In the genomic region with DNA sequence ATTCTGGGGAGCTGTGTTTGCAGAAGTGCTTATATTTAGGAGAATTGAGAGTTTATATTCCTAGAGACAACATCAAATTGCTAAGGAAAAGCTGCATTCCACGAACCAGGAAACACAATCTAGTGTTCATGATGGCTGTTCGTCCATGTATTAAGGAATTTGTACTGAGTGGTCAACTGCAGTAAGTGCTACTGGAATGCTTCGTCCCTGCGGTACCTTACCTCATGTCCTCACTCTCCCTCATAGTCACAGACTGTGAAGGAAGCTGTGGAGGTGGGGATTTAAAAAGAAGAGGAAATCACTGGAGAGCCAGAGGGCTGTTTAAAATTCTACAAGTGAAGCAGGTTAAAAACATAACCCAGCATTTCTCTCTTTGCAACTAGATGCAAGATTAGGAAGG, we compare ENCODE assay signal across 16 cellular contexts.
DNase-seq lines count a peak whose midpoint lies in the region; ATAC-seq, FAIRE-seq and TF ChIP-seq lines count a peak whose summit lies in the region.
"Had no signal": no experiment of that assay in that cellular context is flagged by ENCODE, and none has a peak within 500 bp of the region (broad histone marks: within the 10 kb centered on the region; RNA-seq: fewer than 3 reads in every experiment).

No MANE protein-coding gene starts in this region.

- H3K9me2 ChIP-seq in GM23338 (ENCODE audit: insufficient read depth): no peaks in the 10 kb centered on the region

- H3K27ac ChIP-seq in GM23338 (ENCODE audit: low read depth) (no peak overlapping the region), astrocyte (ENCODE audit: low read depth, low read length) (no peak overlapping the region)
- H3K27ac ChIP-seq: BLaER1 treated with 17β-estradiol and CSF1 and Interleukin-3, amounts not matched to agents 10 nM and 100 nM had no signal

- TF ChIP-seq CTCF in GM23338 (conservative IDR thresholded peaks at IDR 0.05; ENCODE audit: low read depth in 2 of 2): no peak
- TF ChIP-seq CTCF in astrocyte (IDR thresholded peaks at IDR 0.05; ENCODE audit: insufficient read depth, low read depth, low read length): no peak
- no peak for TF ChIP-seq CTCF in nephron progenitor cell (IDR thresholded peaks at IDR 0.05)

- H3K4me1 Mint-ChIP-seq in GM23338: peaks cover 10% of the 10 kb centered on the region; the same call in 2 of the 3 replicates
- peaks cover 9% of the 10 kb centered on the region for H3K4me1 Mint-ChIP-seq in astrocyte (ENCODE audit: low read depth, unreplicated experiment)
- H3K4me1 Mint-ChIP-seq in nephron progenitor cell: peaks cover 56% of the 10 kb centered on the region
- H3K4me1 Mint-ChIP-seq: CD4-positive, CD25-positive, alpha-beta regulatory T cell had no signal

- no peak overlapping the region for H3K9ac ChIP-seq in astrocyte (ENCODE audit: low read length)
- H3K9ac ChIP-seq: BLaER1 treated with 17β-estradiol and CSF1 and Interleukin-3, amounts not matched to agents 10 nM and 100 nM had no signal

- H4K20me1 ChIP-seq in GM23338 (replicated peaks; ENCODE audit: insufficient read depth) (no peaks in the 10 kb centered on the region), astrocyte (ENCODE audit: insufficient read depth, low read length) (no peaks in the 10 kb centered on the region)
- H4K20me1 ChIP-seq: BLaER1 treated with 17β-estradiol and CSF1 and Interleukin-3, amounts not matched to agents 10 nM and 100 nM had no signal

- no peaks in the 10 kb centered on the region for H3K27me3 ChIP-seq in GM23338 (ENCODE audit: insufficient read depth)
- no peaks in the 10 kb centered on the region for H3K27me3 ChIP-seq in astrocyte (ENCODE audit: insufficient read depth, low read length)
- H3K27me3 ChIP-seq: BLaER1 treated with 17β-estradiol and CSF1 and Interleukin-3, amounts not matched to agents 10 nM and 100 nM had no signal

- no peaks in the 10 kb centered on the region for H3K9me3 ChIP-seq in astrocyte (ENCODE audit: insufficient read depth, low read depth, low read length)
- H3K9me3 ChIP-seq: BLaER1 treated with 17β-estradiol and CSF1 and Interleukin-3, amounts not matched to agents 10 nM and 100 nM had no signal

- H3K27ac Mint-ChIP-seq in GM23338: peak overlapping the region; percentile 82; the same call in 1 of the 2 replicates
- H3K27ac Mint-ChIP-seq in astrocyte (ENCODE audit: unreplicated experiment): no peak overlapping the region
- H3K27ac Mint-ChIP-seq in nephron progenitor cell: peak overlapping the region; percentile 94
- H3K27ac Mint-ChIP-seq: CD4-positive, CD25-positive, alpha-beta regulatory T cell had no signal

- peaks cover 1% of the 10 kb centered on the region for H3K27me3 Mint-ChIP-seq in GM23338 (ENCODE audit: insufficient read depth, low read depth, poor library complexity)
- no peaks in the 10 kb centered on the region for H3K27me3 Mint-ChIP-seq in astrocyte (ENCODE audit: low read depth, unreplicated experiment)
- H3K27me3 Mint-ChIP-seq in nephron progenitor cell (ENCODE audit: low read depth, poor library complexity): no peaks in the 10 kb centered on the region
- H3K27me3 Mint-ChIP-seq: CD4-positive, CD25-positive, alpha-beta regulatory T cell had no signal

- H3K79me2 ChIP-seq in GM23338 (replicated peaks; ENCODE audit: insufficient read depth) (no peaks in the 10 kb centered on the region), astrocyte (ENCODE audit: insufficient read depth, low read length) (no peaks in the 10 kb centered on the region)

- H3F3A ChIP-seq in GM23338 (replicated peaks; ENCODE audit: low read depth): no peaks in the 10 kb centered on the region

- FAIRE-seq in astrocyte (lab: Jason Lieb, UNC): no peak
- FAIRE-seq: GM19239, H54 had no signal

- no peaks in the 10 kb centered on the region for H3K36me3 Mint-ChIP-seq in GM23338 (ENCODE audit: low read depth)
- no peaks in the 10 kb centered on the region for H3K36me3 Mint-ChIP-seq in astrocyte (ENCODE audit: low read depth, unreplicated experiment)
- H3K36me3 Mint-ChIP-seq in nephron progenitor cell (ENCODE audit: low read depth): peaks cover 3% of the 10 kb centered on the region
- H3K36me3 Mint-ChIP-seq: CD4-positive, CD25-positive, alpha-beta regulatory T cell had no signal

- H3K4me3 Mint-ChIP-seq in GM23338: no peak overlapping the region
- no peak overlapping the region for H3K4me3 Mint-ChIP-seq in astrocyte (ENCODE audit: unreplicated experiment)
- no peak overlapping the region for H3K4me3 Mint-ChIP-seq in nephron progenitor cell
- H3K4me3 Mint-ChIP-seq: CD4-positive, CD25-positive, alpha-beta regulatory T cell had no signal

- peak; percentile 39; the same call in 1 of the 3 replicates for ATAC-seq in GM23338
- ATAC-seq in left colon: no peak
- ATAC-seq: HCT116 had no signal

- H3K4me3 ChIP-seq in GM23338 (no peak overlapping the region), astrocyte (ENCODE audit: insufficient read depth, low read depth, low read length) (no peak overlapping the region)
- H3K4me3 ChIP-seq: BLaER1 treated with 17β-estradiol and CSF1 and Interleukin-3, amounts not matched to agents 10 nM and 100 nM had no signal

- H3K4me2 ChIP-seq in GM23338: no peak overlapping the region
- H3K4me2 ChIP-seq in astrocyte (ENCODE audit: low read length): no peak overlapping the region
- H3K4me2 ChIP-seq: BLaER1 treated with 17β-estradiol and CSF1 and Interleukin-3, amounts not matched to agents 10 nM and 100 nM had no signal

- H3K9me3 Mint-ChIP-seq in GM23338: no peaks in the 10 kb centered on the region
- H3K9me3 Mint-ChIP-seq in astrocyte (ENCODE audit: unreplicated experiment): no peaks in the 10 kb centered on the region
- no peaks in the 10 kb centered on the region for H3K9me3 Mint-ChIP-seq in nephron progenitor cell

- peaks cover 14% of the 10 kb centered on the region; the same call in 1 of the 2 replicates for H3K4me1 ChIP-seq in GM23338 (ENCODE audit: insufficient read depth)
- peaks cover 7% of the 10 kb centered on the region for H3K4me1 ChIP-seq in astrocyte (ENCODE audit: insufficient read depth, low read length)

- intact Hi-C loops in left colon (cut with DNase I, micrococcal nuclease): no loop called here

- DNase-seq in GM23338 (ENCODE audit: low spot score) (no peak), astrocyte (ENCODE audit: low read depth) (peak; percentile 16), kidney glomerular epithelial cell (lab: John Stamatoyannopoulos, UW) (peak; percentile 40), nephron progenitor cell (no peak), NCI-H226 (no peak), left colon (no peak), GM19240 (ENCODE audit: insufficient read length, low spot score) (no peak), AML-193 (lab: John Stamatoyannopoulos, UW) (no peak)
- DNase-seq: 8988T; CD4-positive, CD25-positive, alpha-beta regulatory T cell; DMS53; GF-D8 had no signal

- H2AFZ ChIP-seq in GM23338 (no peak overlapping the region), astrocyte (ENCODE audit: low read depth, low read length) (no peak overlapping the region)

- H3K36me3 ChIP-seq in GM23338 (ENCODE audit: insufficient read depth): no peaks in the 10 kb centered on the region
- H3K36me3 ChIP-seq in astrocyte (ENCODE audit: insufficient read depth, low read length): no peaks in the 10 kb centered on the region
- H3K36me3 ChIP-seq: BLaER1 treated with 17β-estradiol and CSF1 and Interleukin-3, amounts not matched to agents 10 nM and 100 nM had no signal

TF ChIP-seq in GM23338, 12 proteins besides CTCF, POLR2A, EP300 and RAD21:
- no peak for TF ChIP-seq JUNB (IDR thresholded peaks at IDR 0.05; ENCODE audit: unreplicated experiment)
- no peak for TF ChIP-seq CREB1 (CRISPR knock-in tag; IDR thresholded peaks at IDR 0.05; ENCODE audit: low read depth)
- no peak for TF ChIP-seq STAT1 (IDR thresholded peaks at IDR 0.05; ENCODE audit: unreplicated experiment)
- no peak for TF ChIP-seq ZNF331 (CRISPR knock-in tag; IDR thresholded peaks at IDR 0.05; ENCODE audit: low read depth)

Comparison
In these comparisons a context has a peak if more than half of its experiments do, and no peak if none do; other contexts are left out.
1. DNase-seq: peak in astrocyte (single experiment) and kidney glomerular epithelial cell (single experiment); none in GM23338 (single experiment), nephron progenitor cell (single experiment), NCI-H226 (single experiment), left colon (0 of 2), GM19240 (single experiment) and AML-193 (0 of 2).